In the genomic region with DNA sequence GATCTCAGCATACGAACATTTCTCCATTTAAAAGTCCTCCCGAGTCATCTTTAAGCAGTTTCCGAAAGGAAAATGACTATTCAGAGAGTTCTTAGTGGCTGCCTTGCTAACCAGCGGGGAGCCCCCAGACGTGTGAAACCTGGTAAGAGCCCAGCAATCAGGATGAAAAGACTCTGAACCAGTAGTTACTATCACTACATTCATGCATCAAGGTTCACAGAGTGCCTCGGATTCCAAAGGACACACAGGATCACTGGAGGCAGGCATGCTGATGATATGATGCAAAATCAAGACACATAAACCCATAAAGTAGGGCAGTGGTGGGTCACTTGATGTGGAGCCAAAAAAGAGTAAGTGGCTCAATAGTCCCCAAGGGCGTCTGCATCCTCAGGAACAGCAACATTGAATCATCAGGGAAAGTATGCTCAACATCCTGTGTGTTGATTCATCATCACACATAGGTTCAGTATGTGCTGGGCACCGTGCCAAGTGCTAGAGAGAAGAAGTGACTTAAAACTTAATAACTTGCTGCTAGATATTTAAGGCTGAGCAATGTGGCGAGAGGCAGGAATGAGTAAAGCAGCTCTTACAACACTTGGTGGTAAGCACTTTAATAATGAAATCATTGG, we compare ENCODE assay signal across 1 cellular context.
TF ChIP-seq lines count a peak whose summit lies in the region.

No MANE protein-coding gene starts in this region.

TF ChIP-seq in GM12878, 131 proteins besides CTCF, POLR2A, EP300 and RAD21 (continued from another document and continues in another):
- no peak for TF ChIP-seq ZNF592 (IDR thresholded peaks at IDR 0.05)
- peak; percentile 55; the same call in 1 of the 2 replicates for TF ChIP-seq CREB1 (IDR thresholded peaks at IDR 0.05; ENCODE audit: low read depth)
- TF ChIP-seq KAT2A (conservative IDR thresholded peaks at IDR 0.05; ENCODE audit: control insufficient read depth, low read depth, low read length): no peak
- no peak for TF ChIP-seq YY1 (IDR thresholded peaks at IDR 0.05; ENCODE audit: low read depth, low read length)
- no peak for TF ChIP-seq ZNF207 (IDR thresholded peaks at IDR 0.05; ENCODE audit: borderline replicate concordance)
- TF ChIP-seq ESRRA (IDR thresholded peaks at IDR 0.05; ENCODE audit: low read length): no peak
- TF ChIP-seq CHD1 (IDR thresholded peaks at IDR 0.05; ENCODE audit: low read depth, low read length): no peak
- TF ChIP-seq CEBPZ (IDR thresholded peaks at IDR 0.05; ENCODE audit: low read depth, low read length): no peak
- no peak for TF ChIP-seq NBN (IDR thresholded peaks at IDR 0.05)
- TF ChIP-seq, protein P1, sequence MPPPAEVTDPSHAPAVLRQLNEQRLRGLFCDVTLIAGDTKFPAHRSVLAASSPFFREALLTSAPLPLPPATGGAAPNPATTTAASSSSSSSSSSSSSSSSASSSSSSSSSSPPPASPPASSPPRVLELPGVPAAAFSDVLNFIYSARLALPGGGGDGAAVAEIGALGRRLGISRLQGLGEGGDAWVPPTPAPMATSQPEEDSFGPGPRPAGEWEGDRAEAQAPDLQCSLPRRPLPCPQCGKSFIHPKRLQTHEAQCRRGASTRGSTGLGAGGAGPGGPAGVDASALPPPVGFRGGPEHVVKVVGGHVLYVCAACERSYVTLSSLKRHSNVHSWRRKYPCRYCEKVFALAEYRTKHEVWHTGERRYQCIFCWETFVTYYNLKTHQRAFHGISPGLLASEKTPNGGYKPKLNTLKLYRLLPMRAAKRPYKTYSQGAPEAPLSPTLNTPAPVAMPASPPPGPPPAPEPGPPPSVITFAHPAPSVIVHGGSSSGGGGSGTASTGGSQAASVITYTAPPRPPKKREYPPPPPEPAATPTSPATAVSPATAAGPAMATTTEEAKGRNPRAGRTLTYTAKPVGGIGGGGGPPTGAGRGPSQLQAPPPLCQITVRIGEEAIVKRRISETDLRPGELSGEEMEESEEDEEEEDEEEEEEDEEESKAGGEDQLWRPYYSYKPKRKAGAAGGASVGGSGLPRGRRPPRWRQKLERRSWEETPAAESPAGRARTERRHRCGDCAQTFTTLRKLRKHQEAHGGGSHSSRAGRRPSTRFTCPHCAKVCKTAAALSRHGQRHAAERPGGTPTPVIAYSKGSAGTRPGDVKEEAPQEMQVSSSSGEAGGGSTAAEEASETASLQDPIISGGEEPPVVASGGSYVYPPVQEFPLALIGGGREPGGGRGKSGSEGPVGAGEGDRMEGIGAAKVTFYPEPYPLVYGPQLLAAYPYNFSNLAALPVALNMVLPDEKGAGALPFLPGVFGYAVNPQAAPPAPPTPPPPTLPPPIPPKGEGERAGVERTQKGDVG (CRISPR knock-in tag; IDR thresholded peaks at IDR 0.05): no peak
- no peak for TF ChIP-seq ZNF687 (IDR thresholded peaks at IDR 0.05)
- no peak for TF ChIP-seq TBL1XR1 (IDR thresholded peaks at IDR 0.05; ENCODE audit: low read depth, low read length)
- no peak for TF ChIP-seq ZNF274 (IDR thresholded peaks at IDR 0.05; ENCODE audit: insufficient read depth, insufficient read length)
- TF ChIP-seq PAX8 (IDR thresholded peaks at IDR 0.05): no peak
- no peak for TF ChIP-seq BMI1 (IDR thresholded peaks at IDR 0.05; ENCODE audit: borderline replicate concordance)
- TF ChIP-seq, protein P2, sequence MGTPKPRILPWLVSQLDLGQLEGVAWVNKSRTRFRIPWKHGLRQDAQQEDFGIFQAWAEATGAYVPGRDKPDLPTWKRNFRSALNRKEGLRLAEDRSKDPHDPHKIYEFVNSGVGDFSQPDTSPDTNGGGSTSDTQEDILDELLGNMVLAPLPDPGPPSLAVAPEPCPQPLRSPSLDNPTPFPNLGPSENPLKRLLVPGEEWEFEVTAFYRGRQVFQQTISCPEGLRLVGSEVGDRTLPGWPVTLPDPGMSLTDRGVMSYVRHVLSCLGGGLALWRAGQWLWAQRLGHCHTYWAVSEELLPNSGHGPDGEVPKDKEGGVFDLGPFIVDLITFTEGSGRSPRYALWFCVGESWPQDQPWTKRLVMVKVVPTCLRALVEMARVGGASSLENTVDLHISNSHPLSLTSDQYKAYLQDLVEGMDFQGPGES (IDR thresholded peaks at IDR 0.05): no peak
- TF ChIP-seq SMAD5 (IDR thresholded peaks at IDR 0.05; ENCODE audit: low read depth): no peak
- TF ChIP-seq EZH2 (IDR thresholded peaks at IDR 0.05; ENCODE audit: borderline replicate concordance, control insufficient read depth, low read depth, low read length): no peak
- peak; percentile 50; the same call in 1 of the 2 replicates for TF ChIP-seq IKZF1 (conservative IDR thresholded peaks at IDR 0.05)
- peak in 1 of 2 experiments; percentile 28; a peak in 1 of 4 replicates for TF ChIP-seq IKZF2 (IDR thresholded peaks at IDR 0.05)
- TF ChIP-seq, protein P3, sequence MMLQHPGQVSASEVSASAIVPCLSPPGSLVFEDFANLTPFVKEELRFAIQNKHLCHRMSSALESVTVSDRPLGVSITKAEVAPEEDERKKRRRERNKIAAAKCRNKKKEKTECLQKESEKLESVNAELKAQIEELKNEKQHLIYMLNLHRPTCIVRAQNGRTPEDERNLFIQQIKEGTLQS (IDR thresholded peaks at IDR 0.05; ENCODE audit: borderline replicate concordance, extremely low read depth, low read depth, low read length): no peak
- no peak for TF ChIP-seq E2F8 (IDR thresholded peaks at IDR 0.05; ENCODE audit: low read depth, partially characterized antibody)
- TF ChIP-seq FOXM1 (IDR thresholded peaks at IDR 0.05; ENCODE audit: low read depth, low read length): 0 out of 2 replicates have a peak, but pooled peaks have one; percentile 13
- no peak for TF ChIP-seq TCF12 (IDR thresholded peaks at IDR 0.05; ENCODE audit: low read depth, low read length)
- TF ChIP-seq, protein P4, sequence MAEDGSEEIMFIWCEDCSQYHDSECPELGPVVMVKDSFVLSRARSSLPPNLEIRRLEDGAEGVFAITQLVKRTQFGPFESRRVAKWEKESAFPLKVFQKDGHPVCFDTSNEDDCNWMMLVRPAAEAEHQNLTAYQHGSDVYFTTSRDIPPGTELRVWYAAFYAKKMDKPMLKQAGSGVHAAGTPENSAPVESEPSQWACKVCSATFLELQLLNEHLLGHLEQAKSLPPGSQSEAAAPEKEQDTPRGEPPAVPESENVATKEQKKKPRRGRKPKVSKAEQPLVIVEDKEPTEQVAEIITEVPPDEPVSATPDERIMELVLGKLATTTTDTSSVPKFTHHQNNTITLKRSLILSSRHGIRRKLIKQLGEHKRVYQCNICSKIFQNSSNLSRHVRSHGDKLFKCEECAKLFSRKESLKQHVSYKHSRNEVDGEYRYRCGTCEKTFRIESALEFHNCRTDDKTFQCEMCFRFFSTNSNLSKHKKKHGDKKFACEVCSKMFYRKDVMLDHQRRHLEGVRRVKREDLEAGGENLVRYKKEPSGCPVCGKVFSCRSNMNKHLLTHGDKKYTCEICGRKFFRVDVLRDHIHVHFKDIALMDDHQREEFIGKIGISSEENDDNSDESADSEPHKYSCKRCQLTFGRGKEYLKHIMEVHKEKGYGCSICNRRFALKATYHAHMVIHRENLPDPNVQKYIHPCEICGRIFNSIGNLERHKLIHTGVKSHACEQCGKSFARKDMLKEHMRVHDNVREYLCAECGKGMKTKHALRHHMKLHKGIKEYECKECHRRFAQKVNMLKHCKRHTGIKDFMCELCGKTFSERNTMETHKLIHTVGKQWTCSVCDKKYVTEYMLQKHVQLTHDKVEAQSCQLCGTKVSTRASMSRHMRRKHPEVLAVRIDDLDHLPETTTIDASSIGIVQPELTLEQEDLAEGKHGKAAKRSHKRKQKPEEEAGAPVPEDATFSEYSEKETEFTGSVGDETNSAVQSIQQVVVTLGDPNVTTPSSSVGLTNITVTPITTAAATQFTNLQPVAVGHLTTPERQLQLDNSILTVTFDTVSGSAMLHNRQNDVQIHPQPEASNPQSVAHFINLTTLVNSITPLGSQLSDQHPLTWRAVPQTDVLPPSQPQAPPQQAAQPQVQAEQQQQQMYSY (CRISPR knock-in tag; IDR thresholded peaks at IDR 0.05): no peak
- TF ChIP-seq RELA (IDR thresholded peaks at IDR 0.05; ENCODE audit: borderline replicate concordance, partially characterized antibody): no peak
- TF ChIP-seq EED (IDR thresholded peaks at IDR 0.05; ENCODE audit: low read depth): 0 out of 2 replicates have a peak, but pooled peaks have one; percentile 33
- TF ChIP-seq MEF2B (IDR thresholded peaks at IDR 0.05; ENCODE audit: partially characterized antibody, poor library complexity, severe bottlenecking): no peak
